Comparison of ENCODE assay signal across 19 cellular contexts in the genomic region with DNA sequence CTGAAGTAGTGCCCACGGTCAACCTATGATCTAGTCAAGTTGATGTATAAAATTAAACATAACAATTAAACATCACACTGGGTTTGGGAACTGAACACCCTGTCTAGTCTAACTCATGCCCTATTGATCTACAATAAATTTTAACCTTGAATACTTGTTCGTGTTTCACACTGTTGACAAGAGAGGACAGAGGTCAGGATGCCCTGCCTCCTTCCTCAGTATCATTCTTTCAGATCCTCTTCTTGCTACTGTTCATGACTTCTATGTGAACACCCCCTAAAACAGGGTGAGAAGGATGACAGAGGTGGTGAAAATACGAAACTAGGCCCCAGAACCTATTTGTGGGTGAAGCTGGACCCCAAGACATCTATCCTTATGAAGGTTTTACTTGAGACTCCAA.
"Had no signal": no experiment of that assay in that cellular context is flagged by ENCODE, and none has a peak within 500 bp of the region (broad histone marks: within the 10 kb centered on the region; RNA-seq: fewer than 3 reads in every experiment).

No MANE protein-coding gene starts in this region.

- ATAC-seq: activated CD8-positive, alpha-beta memory T cell treated with anti-CD3 and anti-CD28 coated beads, Interleukin-2, amount 10 ng/mL, durations not matched to agents 7 days and 5 days; heart right ventricle; left lung; psoas muscle; stimulated activated naive CD8-positive, alpha-beta T cell treated with anti-CD3 and anti-CD28 coated beads, Interleukin-15, amount 100 ng/mL, for 72 hours; upper lobe of right lung had no signal

- DNase-seq: activated CD4-positive, alpha-beta T cell treated with anti-CD3 and anti-CD28 coated beads, Interleukin-2, amount 50 U/mL, for 4 hours; activated CD4-positive, CD25-positive, alpha-beta regulatory T cell treated with anti-CD3 and anti-CD28 coated beads, Interleukin-2, amount 50 U/mL, for 72 hours; activated CD8-positive, alpha-beta memory T cell treated with anti-CD3 and anti-CD28 coated beads, Interleukin-2, amount 10 ng/mL, durations not matched to agents 7 days and 5 days; activated effector memory CD4-positive, alpha-beta T cell treated with Interleukin-2 at 50 U/mL for 16 hours; activated T-cell treated with anti-CD3 and anti-CD28 coated beads, Interleukin-2, amount 50 U/mL, for 24 hours; caudate nucleus; effector CD8-positive, alpha-beta T cell; foreskin melanocyte; heart right ventricle; islet precursor cell; left lung; mesenchymal stem cell; nephron progenitor cell; psoas muscle; sigmoid colon; stimulated activated CD4-positive, alpha-beta T cell treated with anti-CD3 and anti-CD28 coated beads, Interleukin-4, amount 100 ng/mL, for 24 hours; stimulated activated naive CD8-positive, alpha-beta T cell treated with anti-CD3 and anti-CD28 coated beads, Interleukin-15, amount 100 ng/mL, for 72 hours; testis; upper lobe of right lung had no signal
